Comparison of ENCODE assay signal across 1 cellular context in genomic region chr19:442085-442484, GRCh38.
TF ChIP-seq lines count a peak whose summit lies in the region.

No MANE protein-coding gene starts in this region.

TF ChIP-seq in H1, 55 proteins besides CTCF, POLR2A, EP300 and RAD21:
- TF ChIP-seq KDM5A (IDR thresholded peaks at IDR 0.05; ENCODE audit: low read length) = no peak
- no peak for TF ChIP-seq MAFK (IDR thresholded peaks at IDR 0.05; ENCODE audit: low read depth, low read length)
- no peak for TF ChIP-seq SAP30 (IDR thresholded peaks at IDR 0.05; ENCODE audit: insufficient read depth, insufficient replicate concordance, low read length)
